In the genomic region with DNA sequence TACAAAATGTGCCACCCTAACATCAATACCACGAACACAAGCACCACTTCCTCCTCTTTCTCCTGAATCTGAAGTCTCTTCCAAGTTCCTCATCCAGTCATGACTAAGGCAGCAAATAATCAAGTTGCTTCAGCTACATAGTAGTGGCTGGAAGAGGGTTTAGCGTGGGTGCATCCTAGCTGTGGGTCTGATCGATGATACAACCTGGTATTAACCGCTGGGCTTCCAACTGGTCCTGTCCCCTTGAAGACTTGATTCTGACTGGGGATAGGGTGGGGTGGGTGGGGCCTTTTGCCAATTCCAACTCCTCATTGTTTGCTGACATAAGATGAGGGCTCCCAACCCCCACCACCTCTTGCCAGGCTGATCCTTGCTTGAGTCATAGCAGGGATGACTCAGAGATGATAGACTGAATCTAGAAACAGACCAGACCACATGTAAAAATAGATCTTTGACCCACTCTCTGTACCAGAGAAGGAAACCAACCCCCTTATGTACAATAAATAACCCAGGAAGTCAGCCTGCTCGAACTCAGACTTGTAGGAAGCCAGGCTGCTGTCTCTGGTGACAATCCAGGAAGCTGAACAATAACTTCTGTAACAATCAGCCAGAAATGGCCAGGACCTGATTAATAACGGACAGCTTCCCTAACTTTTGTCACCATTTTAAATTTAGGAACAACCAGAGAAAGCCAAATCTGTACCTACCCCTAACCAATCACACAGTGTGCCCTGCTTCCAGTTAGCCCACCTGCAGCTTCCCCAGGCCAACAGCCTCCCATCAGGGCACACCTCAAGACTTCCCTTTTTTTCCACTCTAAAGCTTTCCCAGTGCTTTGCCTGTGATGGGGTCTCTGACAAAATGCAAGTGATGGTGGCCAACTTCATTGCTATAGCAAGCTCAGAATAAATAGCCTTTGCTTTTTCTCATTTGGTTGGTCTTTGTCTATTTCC, we compare ENCODE assay signal across 9 cellular contexts.
DNase-seq lines count a peak whose midpoint lies in the region; ATAC-seq and TF ChIP-seq lines count a peak whose summit lies in the region.
"Had no signal": no experiment of that assay in that cellular context is flagged by ENCODE, and none has a peak within 500 bp of the region (broad histone marks: within the 10 kb centered on the region; RNA-seq: fewer than 3 reads in every experiment).

No MANE protein-coding gene starts in this region.

- H3K27me3 Mint-ChIP-seq in activated T-helper 17 cell treated with anti-CD3 and anti-CD28 coated beads, Interleukin-2, amount 50 U/mL, for 72 hours: peaks cover 4% of the 10 kb centered on the region

- peak; percentile 97 for ATAC-seq in HG02623 (IDR thresholded peaks at IDR 0.05; ENCODE audit: unreplicated experiment)
- peak; percentile 92 for ATAC-seq in activated T-helper 17 cell treated with anti-CD3 and anti-CD28 coated beads, Interleukin-2, amount 50 U/mL, for 72 hours (replicated peaks)
- ATAC-seq: CD8-positive, alpha-beta T cell had no signal

- H3K4me3 Mint-ChIP-seq in activated T-helper 17 cell treated with anti-CD3 and anti-CD28 coated beads, Interleukin-2, amount 50 U/mL, for 72 hours: peak overlapping the region; percentile 64
- H3K4me3 Mint-ChIP-seq: CD8-positive, alpha-beta T cell had no signal

- peak overlapping the region in 1 of 2 donors; percentile 52 for H3K27ac ChIP-seq in right atrium auricular region

- no peaks in the 10 kb centered on the region for H3K36me3 ChIP-seq in right atrium auricular region

- peak overlapping the region; percentile 25 for H3K27ac Mint-ChIP-seq in activated T-helper 17 cell treated with anti-CD3 and anti-CD28 coated beads, Interleukin-2, amount 50 U/mL, for 72 hours
- H3K27ac Mint-ChIP-seq: CD8-positive, alpha-beta T cell had no signal

- DNase-seq in NK-92 treated with Interleukin-12 subunit alpha and Interleukin-12 subunit beta, amount 100 ng/mL, for 24 hours (lab: John Stamatoyannopoulos, UW): peak; percentile 73
- DNase-seq in NK-92 (lab: John Stamatoyannopoulos, UW; ENCODE audit: unreplicated experiment) (no peak), NCI-H446 treated with DMSO at 0.1 percent for 48 hours (lab: John Stamatoyannopoulos, UW) (peak; percentile 70), right atrium auricular region (ENCODE audit: low spot score) (peak; percentile 80), NCI-H1436 treated with DMSO at 0.1 percent for 48 hours (lab: John Stamatoyannopoulos, UW) (no peak)
- DNase-seq in stimulated activated CD4-positive, alpha-beta T cell treated with anti-CD3 and anti-CD28 coated beads, TNF-alpha, amount 100 ng/mL, for 24 hours (ENCODE audit: low read depth in 3 of 3): peak; percentile 14 to 53 (median 20)

- no peak overlapping the region for H3K4me3 ChIP-seq in right atrium auricular region

- no peak for TF ChIP-seq CTCF in right atrium auricular region (IDR thresholded peaks at IDR 0.05)

- H3K9me3 ChIP-seq in right atrium auricular region: no peaks in the 10 kb centered on the region

- peaks cover 0 to 19% of the 10 kb centered on the region in 2 donors for H3K4me1 ChIP-seq in right atrium auricular region

- H3K27me3 ChIP-seq in right atrium auricular region: no peaks in the 10 kb centered on the region

- no peaks in the 10 kb centered on the region for H3K36me3 Mint-ChIP-seq in activated T-helper 17 cell treated with anti-CD3 and anti-CD28 coated beads, Interleukin-2, amount 50 U/mL, for 72 hours (ENCODE audit: low read depth)
- H3K36me3 Mint-ChIP-seq: CD8-positive, alpha-beta T cell had no signal

- H3K9me3 Mint-ChIP-seq in activated T-helper 17 cell treated with anti-CD3 and anti-CD28 coated beads, Interleukin-2, amount 50 U/mL, for 72 hours: no peaks in the 10 kb centered on the region
- H3K9me3 Mint-ChIP-seq: CD8-positive, alpha-beta T cell had no signal

- peaks cover 22% of the 10 kb centered on the region for H3K4me1 Mint-ChIP-seq in activated T-helper 17 cell treated with anti-CD3 and anti-CD28 coated beads, Interleukin-2, amount 50 U/mL, for 72 hours

Comparison
In these comparisons a context has a peak if more than half of its experiments do, and no peak if none do; other contexts are left out.
1. DNase-seq: peak in NK-92 treated with Interleukin-12 subunit alpha and Interleukin-12 subunit beta, amount 100 ng/mL, for 24 hours (single experiment), NCI-H446 treated with DMSO at 0.1 percent for 48 hours (single experiment), right atrium auricular region (single experiment) and stimulated activated CD4-positive, alpha-beta T cell treated with anti-CD3 and anti-CD28 coated beads, TNF-alpha, amount 100 ng/mL, for 24 hours (3 of 3); none in NK-92 (single experiment) and NCI-H1436 treated with DMSO at 0.1 percent for 48 hours (single experiment).